ENCODE assay signal across 19 cellular contexts in genomic region chr4:23853986-23854385, GRCh38. TPM values are rescaled to one million over a fixed set of nuclear protein-coding genes. Genes with fewer than 3 reads are reported as not detected.
DNase-seq lines count a peak whose midpoint lies in the region; ATAC-seq, FAIRE-seq and TF ChIP-seq lines count a peak whose summit lies in the region.
"Had no signal": no experiment of that assay in that cellular context is flagged by ENCODE, and none has a peak within 500 bp of the region (broad histone marks: within the 10 kb centered on the region; RNA-seq: fewer than 3 reads in every experiment).

No MANE protein-coding gene starts in this region.

- TF ChIP-seq CTCF in VCaP (conservative IDR thresholded peaks at IDR 0.05) (no peak), heart left ventricle (IDR thresholded peaks at IDR 0.05) (no peak), right atrium auricular region (IDR thresholded peaks at IDR 0.05) (no peak), psoas muscle (IDR thresholded peaks at IDR 0.05) (no peak), right lobe of liver (IDR thresholded peaks at IDR 0.05) (no peak)

- DNase-seq in heart left ventricle (no peak), right atrium auricular region (ENCODE audit: low spot score) (no peak), psoas muscle (no peak), NCI-H82 treated with DMSO at 0.1 percent for 48 hours (lab: John Stamatoyannopoulos, UW; ENCODE audit: unreplicated experiment) (no peak), right lobe of liver (no peak), frontal cortex (ENCODE audit: low spot score in 2 of 2) (no peak)
- no peak for DNase-seq in activated CD4-positive, alpha-beta T cell treated with anti-CD3 and anti-CD28 coated beads, Interleukin-2, amount 50 U/mL, for 4 hours
- DNase-seq: 8988T; CD4-positive, alpha-beta memory T cell; DMS153; DMS79; GDM1; GM23248 had no signal

- no peak for FAIRE-seq in frontal cortex (lab: Jason Lieb, UNC)
- FAIRE-seq: GM12892, GM18507 had no signal

- H3K27ac ChIP-seq in VCaP (peak overlapping the region; percentile 44; the same call in 1 of the 2 replicates), heart left ventricle (peak overlapping the region; percentile 3 to 84 (median 68)), right atrium auricular region (peak overlapping the region; percentile 52 to 55), psoas muscle (peak overlapping the region; percentile 62), right lobe of liver (no peak overlapping the region)
- H3K27ac ChIP-seq: BLaER1, GM23248 had no signal

- intact Hi-C loops in heart left ventricle (cut with DNase I): no loop called here
- intact Hi-C loops in psoas muscle (cut with DNase I): no loop called here
- intact Hi-C loops in right lobe of liver (cut with DNase I): no loop called here

- no peaks in the 10 kb centered on the region for H3K9me3 ChIP-seq in heart left ventricle
- no peaks in the 10 kb centered on the region for H3K9me3 ChIP-seq in right atrium auricular region
- H3K9me3 ChIP-seq in psoas muscle: no peaks in the 10 kb centered on the region
- H3K9me3 ChIP-seq in right lobe of liver: no peaks in the 10 kb centered on the region
- H3K9me3 ChIP-seq: BLaER1, HAP-1 had no signal

- H3K36me3 ChIP-seq in heart left ventricle (no peaks in the 10 kb centered on the region), right atrium auricular region (no peaks in the 10 kb centered on the region), psoas muscle (ENCODE audit: insufficient read depth in 1 of 2, low read depth in 1 of 2) (no peaks in the 10 kb centered on the region), right lobe of liver (no peaks in the 10 kb centered on the region)
- H3K36me3 ChIP-seq: BLaER1, HAP-1 had no signal

- H3K27me3 ChIP-seq in heart left ventricle: no peaks in the 10 kb centered on the region
- H3K27me3 ChIP-seq in right atrium auricular region: no peaks in the 10 kb centered on the region
- H3K27me3 ChIP-seq in psoas muscle (ENCODE audit: insufficient read depth in 3 of 3, low read length in 2 of 3): no peaks in the 10 kb centered on the region
- H3K27me3 ChIP-seq in right lobe of liver: no peaks in the 10 kb centered on the region
- H3K27me3 ChIP-seq: BLaER1 had no signal

- no peak overlapping the region for H3K4me3 ChIP-seq in heart left ventricle
- H3K4me3 ChIP-seq in right atrium auricular region: no peak overlapping the region
- H3K4me3 ChIP-seq in psoas muscle: no peak overlapping the region
- no peak overlapping the region for H3K4me3 ChIP-seq in right lobe of liver
- H3K4me3 ChIP-seq: BLaER1, GM23248, HAP-1 had no signal

- TF ChIP-seq POLR2A in heart left ventricle (IDR thresholded peaks at IDR 0.05) (no peak), right lobe of liver (IDR thresholded peaks at IDR 0.05) (no peak)

- WGBS in heart left ventricle, 4 donors: 19 to 37% (median 33%) methylated on average over 2 of the region's 2 CpGs
- 50 to 60% (median 58%) methylated on average over 2 of the region's 2 CpGs for WGBS in psoas muscle, 3 donors
- 69% methylated on average over 2 of the region's 2 CpGs for WGBS in right lobe of liver (ENCODE audit: insufficient coverage, low coverage, low lambda C conversion rate, missing lambda C conversion rate)

- ATAC-seq in heart left ventricle (peak in 3 of 4 donors; percentile 50 to 78 (median 54)), psoas muscle (no peak), right lobe of liver (no peak)

- H3K4me1 ChIP-seq in heart left ventricle: peaks cover 0 to 70% (median 26%) of the 10 kb centered on the region in 12 donors
- H3K4me1 ChIP-seq in right atrium auricular region: peaks cover 0 to 40% of the 10 kb centered on the region in 2 donors
- peaks cover 54% of the 10 kb centered on the region for H3K4me1 ChIP-seq in psoas muscle
- peaks cover 0 to 13% (median 3%) of the 10 kb centered on the region in 4 donors for H3K4me1 ChIP-seq in right lobe of liver
- H3K4me1 ChIP-seq: BLaER1, HAP-1 had no signal

RNA-seq across cellular contexts. Expression of gene PPARGC1A, which starts 35.9 kb away (rescaled TPM):
- total RNA-seq in heart left ventricle: 100 to 1,000 TPM in 1 of 9 donors, 10 to 100 TPM in 8; 47.2 to 103 (median 84.4) TPM
- polyA plus RNA-seq in heart left ventricle: 10 to 100 TPM; 25.4 to 25.6 TPM
- total RNA-seq in right atrium auricular region: 10 to 100 TPM; 41.6 to 72.3 TPM
- total RNA-seq in psoas muscle: 10 to 100 TPM in 3 of 4 donors, 1 to 10 TPM in 1; 7.8 to 89.3 (median 53.0) TPM
- 10 to 100 TPM; 13.0 to 64.3 (median 33.1) TPM for polyA plus RNA-seq in psoas muscle
- 10 to 100 TPM; 13.8 to 61.0 (median 37.6) TPM for total RNA-seq in right lobe of liver
- total RNA-seq in frontal cortex: 4.5 TPM
- total RNA-seq: A673; CD4-positive, alpha-beta memory T cell; GM23248 had no signal
- polyA plus RNA-seq: CD4-positive, alpha-beta memory T cell; GM23248 had no signal

Comparison
In these comparisons a context has a peak if more than half of its experiments do, and no peak if none do; other contexts are left out.
1. H3K27ac ChIP-seq: peak in VCaP (single experiment), heart left ventricle (12 of 12), right atrium auricular region (2 of 2) and psoas muscle (single experiment); none in right lobe of liver (0 of 3).
2. ATAC-seq: peak in heart left ventricle (3 of 4); none in psoas muscle (0 of 4) and right lobe of liver (0 of 4).